1 cellular context compared by ENCODE assay signal in genomic region chr14:23953464-23954278, GRCh38.
TF ChIP-seq lines count a peak whose summit lies in the region.

Gene DHRS4, plus strand, starts transcription at chr14:23953770. Its CDS starts 19 bp downstream, at chr14:23953789.

TF ChIP-seq in SK-N-SH, 30 proteins besides CTCF, POLR2A, EP300 and RAD21 (continued from another document):
- TF ChIP-seq REST (IDR thresholded peaks at IDR 0.05; ENCODE audit: low read depth, low read length) (peak; percentile 30; the same call in 1 of the 2 replicates), PBX3 (IDR thresholded peaks at IDR 0.05) (0 out of 2 replicates have a peak, but pooled peaks have one; percentile 5), MAX (IDR thresholded peaks at IDR 0.05; ENCODE audit: low read depth) (0 out of 2 replicates have a peak, but pooled peaks have one; percentile 46), RXRA (IDR thresholded peaks at IDR 0.05; ENCODE audit: borderline replicate concordance, low read depth) (no peak), NRF1 (IDR thresholded peaks at IDR 0.05; ENCODE audit: low read depth, low read length) (no peak), FOXM1 (IDR thresholded peaks at IDR 0.05; ENCODE audit: low read depth) (no peak), NFIC (IDR thresholded peaks at IDR 0.05; ENCODE audit: borderline replicate concordance) (no peak), USF1 (IDR thresholded peaks at IDR 0.05; ENCODE audit: borderline replicate concordance, low read depth) (no peak), YY1 (IDR thresholded peaks at IDR 0.05; ENCODE audit: low read depth) (peak; percentile 46; the same call in 1 of the 2 replicates)
- TF ChIP-seq, protein P1, sequence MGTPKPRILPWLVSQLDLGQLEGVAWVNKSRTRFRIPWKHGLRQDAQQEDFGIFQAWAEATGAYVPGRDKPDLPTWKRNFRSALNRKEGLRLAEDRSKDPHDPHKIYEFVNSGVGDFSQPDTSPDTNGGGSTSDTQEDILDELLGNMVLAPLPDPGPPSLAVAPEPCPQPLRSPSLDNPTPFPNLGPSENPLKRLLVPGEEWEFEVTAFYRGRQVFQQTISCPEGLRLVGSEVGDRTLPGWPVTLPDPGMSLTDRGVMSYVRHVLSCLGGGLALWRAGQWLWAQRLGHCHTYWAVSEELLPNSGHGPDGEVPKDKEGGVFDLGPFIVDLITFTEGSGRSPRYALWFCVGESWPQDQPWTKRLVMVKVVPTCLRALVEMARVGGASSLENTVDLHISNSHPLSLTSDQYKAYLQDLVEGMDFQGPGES (IDR thresholded peaks at IDR 0.05; ENCODE audit: low read depth, low read length), result no peak
